ENCODE assay signal across 27 cellular contexts in genomic region chr10:71442859-71443570, GRCh38. TPM values are rescaled to one million over a fixed set of nuclear protein-coding genes. Genes with fewer than 3 reads are reported as not detected.
"Had no signal": no experiment of that assay in that cellular context is flagged by ENCODE, and none has a peak within 500 bp of the region (broad histone marks: within the 10 kb centered on the region; RNA-seq: fewer than 3 reads in every experiment).

No MANE protein-coding gene starts in this region.

- H3K9me3 ChIP-seq: heart left ventricle, left ventricle myocardium inferior, mucosa of descending colon, right atrium auricular region, right lobe of liver, tibial nerve, uterus had no signal

- H3K27me3 Mint-ChIP-seq: stimulated activated memory B cell treated with anti-CD40 and anti-IgM and Interleukin-4, amounts not matched to agents 10 μg/mL and 1 μg/mL and 100 μg/mL, for 72 hours; stimulated activated naive CD8-positive, alpha-beta T cell treated with anti-CD3 and anti-CD28 coated beads, Interleukin-15, amount 100 ng/mL, for 72 hours had no signal

- H3K4me1 Mint-ChIP-seq: naive thymus-derived CD4-positive, alpha-beta T cell; nephron progenitor cell; stimulated activated memory B cell treated with anti-CD40 and anti-IgM and Interleukin-4, amounts not matched to agents 10 μg/mL and 1 μg/mL and 100 μg/mL, for 72 hours; stimulated activated naive CD8-positive, alpha-beta T cell treated with anti-CD3 and anti-CD28 coated beads, Interleukin-15, amount 100 ng/mL, for 72 hours had no signal

- H3K4me1 ChIP-seq: right atrium auricular region, right lobe of liver, tibial nerve, uterus had no signal

- ATAC-seq: mucosa of descending colon; naive thymus-derived CD4-positive, alpha-beta T cell; right lobe of liver; stimulated activated memory B cell treated with anti-CD40 and anti-IgM and Interleukin-4, amounts not matched to agents 10 μg/mL and 1 μg/mL and 100 μg/mL, for 72 hours; stimulated activated naive CD8-positive, alpha-beta T cell treated with anti-CD3 and anti-CD28 coated beads, Interleukin-15, amount 100 ng/mL, for 72 hours had no signal

- H3K27ac ChIP-seq: heart left ventricle, left ventricle myocardium inferior, right atrium auricular region, right lobe of liver, tibial nerve, uterus had no signal

- H3K36me3 Mint-ChIP-seq: naive thymus-derived CD4-positive, alpha-beta T cell; stimulated activated memory B cell treated with anti-CD40 and anti-IgM and Interleukin-4, amounts not matched to agents 10 μg/mL and 1 μg/mL and 100 μg/mL, for 72 hours; type B pancreatic cell had no signal

- H3K27me3 ChIP-seq: heart left ventricle, right atrium auricular region, right lobe of liver, tibial nerve, uterus had no signal

- H3K9me3 Mint-ChIP-seq: naive thymus-derived CD4-positive, alpha-beta T cell; nephron progenitor cell; stimulated activated memory B cell treated with anti-CD40 and anti-IgM and Interleukin-4, amounts not matched to agents 10 μg/mL and 1 μg/mL and 100 μg/mL, for 72 hours; stimulated activated naive CD8-positive, alpha-beta T cell treated with anti-CD3 and anti-CD28 coated beads, Interleukin-15, amount 100 ng/mL, for 72 hours; type B pancreatic cell had no signal

- H3K27ac Mint-ChIP-seq: naive thymus-derived CD4-positive, alpha-beta T cell; nephron progenitor cell; progenitor cell of endocrine pancreas; stimulated activated memory B cell treated with anti-CD40 and anti-IgM and Interleukin-4, amounts not matched to agents 10 μg/mL and 1 μg/mL and 100 μg/mL, for 72 hours; stimulated activated naive CD8-positive, alpha-beta T cell treated with anti-CD3 and anti-CD28 coated beads, Interleukin-15, amount 100 ng/mL, for 72 hours; type B pancreatic cell had no signal

- H3K36me3 ChIP-seq: heart left ventricle, left ventricle myocardium inferior, right atrium auricular region, right lobe of liver, tibial nerve, uterus had no signal

- H3K4me3 Mint-ChIP-seq: naive thymus-derived CD4-positive, alpha-beta T cell; nephron progenitor cell; stimulated activated memory B cell treated with anti-CD40 and anti-IgM and Interleukin-4, amounts not matched to agents 10 μg/mL and 1 μg/mL and 100 μg/mL, for 72 hours; stimulated activated naive CD8-positive, alpha-beta T cell treated with anti-CD3 and anti-CD28 coated beads, Interleukin-15, amount 100 ng/mL, for 72 hours; type B pancreatic cell had no signal

- H3K4me3 ChIP-seq: heart left ventricle, left ventricle myocardium inferior, lung, mucosa of descending colon, right atrium auricular region, right lobe of liver, smooth muscle cell, tibial nerve, uterus had no signal

- DNase-seq: heart left ventricle; hypothalamus; islet precursor cell; left ventricle myocardium inferior; midbrain; mucosa of descending colon; naive thymus-derived CD4-positive, alpha-beta T cell; nephron progenitor cell; nucleus accumbens; stimulated activated CD4-positive, alpha-beta T cell treated with anti-CD3 and anti-CD28 coated beads, Interleukin-1b, Interleukin-23, amount 100 ng/mL, for 48 hours; stimulated activated CD4-positive, alpha-beta T cell treated with anti-CD3 and anti-CD28 coated beads, Interleukin-2, amount 100 ng/mL, for 48 hours; stimulated activated CD4-positive, alpha-beta T cell treated with anti-CD3 and anti-CD28 coated beads, Interleukin-4, amount 100 ng/mL, for 4 hours; stimulated activated CD8-positive, alpha-beta memory T cell treated with anti-CD3 and anti-CD28 coated beads, Interleukin-4, amount 100 ng/mL, for 48 hours; stimulated activated naive CD4-positive, alpha-beta T cell treated with Interleukin-2 at 50 U/mL for 16 hours; stimulated activated naive CD8-positive, alpha-beta T cell treated with anti-CD3 and anti-CD28 coated beads, Interleukin-15, amount 100 ng/mL, for 72 hours; substantia nigra; uterus had no signal

- H3K4me2 ChIP-seq: smooth muscle cell had no signal

RNA-seq across cellular contexts. Expression of gene CDH23, which starts 46.3 kb away (rescaled TPM):
- total RNA-seq: osteocyte, renal cortical epithelial cell had no signal
